ENCODE assay signal across 8 cellular contexts in the genomic region with DNA sequence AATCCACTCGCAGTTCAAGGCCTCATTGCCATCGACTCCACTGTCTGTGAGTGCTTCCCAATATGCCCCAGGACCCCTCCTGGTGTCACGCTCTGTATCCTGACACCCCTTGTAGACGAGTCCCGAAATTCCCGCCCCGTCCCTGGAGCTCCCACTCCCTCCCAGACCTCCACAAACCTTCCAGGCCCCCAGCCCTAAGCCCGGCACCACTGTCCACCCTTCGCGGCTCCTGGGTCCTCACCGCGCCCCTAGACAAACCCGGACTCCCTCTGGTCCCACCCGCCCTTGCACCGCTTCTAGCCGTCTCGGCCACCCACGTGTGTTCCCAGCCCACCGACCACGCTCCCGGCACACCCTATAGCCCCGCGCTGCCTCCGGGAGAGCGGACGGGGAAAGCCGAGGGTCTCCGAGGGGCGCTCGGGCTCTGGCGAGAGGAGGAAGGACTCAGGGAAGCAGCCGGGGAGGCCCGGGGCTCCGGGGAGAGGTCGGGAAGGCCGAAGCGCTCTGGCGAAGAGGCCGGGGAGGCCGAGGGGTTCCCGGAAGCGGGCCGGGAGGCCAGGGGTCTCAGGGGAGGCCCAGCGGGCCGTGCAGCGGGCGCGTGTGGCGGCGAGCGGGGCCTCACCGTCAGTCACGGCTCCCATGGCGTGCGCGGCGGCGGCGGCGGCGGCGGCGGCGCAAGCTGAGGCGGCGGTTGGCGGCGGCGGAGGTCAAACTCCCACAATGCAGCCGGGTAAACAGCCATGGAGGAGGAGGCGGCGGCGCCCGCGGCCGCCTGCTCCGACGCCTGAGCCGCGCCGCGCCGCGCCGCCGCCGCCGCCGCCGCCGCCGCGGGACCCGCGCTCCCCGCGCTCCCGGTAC. TPM values are rescaled to one million over a fixed set of nuclear protein-coding genes. Genes with fewer than 3 reads are reported as not detected.
A peak's percentile ranks its signal among the peaks of the same experiment; 100 is the strongest.
DNase-seq lines count a peak whose midpoint lies in the region; ATAC-seq and TF ChIP-seq lines count a peak whose summit lies in the region.

Gene ATXN7 (plus strand): TSS at position 718 of the 858 bp plus-strand sequence. CDS start 48,732 bp downstream, outside the sequence.
Gene THOC7 (minus strand): TSS at position 656 of the 858 bp plus-strand sequence. CDS start 15 bp downstream, at position 641.

- H3K4me1 Mint-ChIP-seq in activated CD4-positive, alpha-beta memory T cell treated with anti-CD3 and anti-CD28 coated beads for 36 hours (ENCODE audit: low read depth): peaks cover 43% of the 10 kb centered on the region

- ATAC-seq in HG02571 (IDR thresholded peaks at IDR 0.05; ENCODE audit: unreplicated experiment): peak; percentile 70
- ATAC-seq in lower lobe of right lung: peak; percentile 89 to 91

- H3K9me3 ChIP-seq in duodenal mucosa (ENCODE audit: control insufficient read depth in 1 of 2, low read length in 2 of 2) (no peaks in the 10 kb centered on the region), lower lobe of right lung (no peaks in the 10 kb centered on the region)

- CTCF ChIA-PET in activated CD4-positive, alpha-beta memory T cell treated with anti-CD3 and anti-CD28 coated beads for 36 hours (lab: Charles Lee): interaction anchor here (0.9 kb wide), 1 partner anchor 116 kb away, joined by 3 read pairs; no protein-coding TSS in a partner anchor

- H3K36me3 ChIP-seq in duodenal mucosa (ENCODE audit: control insufficient read depth in 1 of 2, insufficient read depth in 2 of 2, low read length in 2 of 2): no peaks in the 10 kb centered on the region
- no peaks in the 10 kb centered on the region for H3K36me3 ChIP-seq in lower lobe of right lung

- H3K27ac ChIP-seq in duodenal mucosa (ENCODE audit: low read depth, low read length) (peak within 1 kb of the TSS; percentile 80), lower lobe of right lung (peak within 1 kb of the TSS; percentile 93)

- TF ChIP-seq CTCF in lower lobe of right lung (IDR thresholded peaks at IDR 0.05): no peak

- peak; percentile 42 to 82 (median 78) for DNase-seq in NCI-H1417 (lab: John Stamatoyannopoulos, UW)
- no peak for DNase-seq in NCI-H1417 treated with DMSO at 0.1 percent for 48 hours (lab: John Stamatoyannopoulos, UW)
- DNase-seq in NCI-H1092 treated with DMSO at 0.1 percent for 48 hours (lab: John Stamatoyannopoulos, UW): peak; percentile 57
- DNase-seq in activated CD4-positive, alpha-beta memory T cell treated with anti-CD3 and anti-CD28 coated beads for 36 hours: peak; percentile 70
- peak; percentile 83 for DNase-seq in lower lobe of right lung
- peak; percentile 47 to 64 (median 53) for DNase-seq in stimulated activated CD4-positive, alpha-beta T cell treated with anti-CD3 and anti-CD28 coated beads, TNF-alpha, amount 100 ng/mL, for 24 hours (ENCODE audit: low read depth in 3 of 3)

- no peaks in the 10 kb centered on the region for H3K27me3 ChIP-seq in duodenal mucosa (ENCODE audit: control insufficient read depth in 1 of 2, insufficient read depth in 2 of 2, low read length in 2 of 2)
- H3K27me3 ChIP-seq in lower lobe of right lung (ENCODE audit: low read depth): no peaks in the 10 kb centered on the region

- peaks cover 29 to 32% of the 10 kb centered on the region in 2 donors for H3K4me1 ChIP-seq in duodenal mucosa (ENCODE audit: control insufficient read depth in 1 of 2, insufficient read depth in 2 of 2, low read length in 2 of 2)
- peaks cover 19% of the 10 kb centered on the region for H3K4me1 ChIP-seq in lower lobe of right lung

- intact Hi-C loops in activated CD4-positive, alpha-beta memory T cell treated with anti-CD3 and anti-CD28 coated beads for 36 hours (cut with micrococcal nuclease): loop anchor here (1.0 to 5.0 kb wide), 3 partner anchors 48 to 159 kb away; partner anchors contain the start of gene PSMD6
- intact Hi-C loops in lower lobe of right lung (cut with DNase I): no loop called here

- POLR2A ChIA-PET in activated CD4-positive, alpha-beta memory T cell treated with anti-CD3 and anti-CD28 coated beads for 36 hours (lab: Charles Lee): interaction anchor here (0.6 to 1.7 kb wide), 3 partner anchors 29 to 133 kb away, joined by 3 to 10 read pairs (median 3); partner anchors contain the start of gene SCAANT1

- H3K9me3 Mint-ChIP-seq in activated CD4-positive, alpha-beta memory T cell treated with anti-CD3 and anti-CD28 coated beads for 36 hours: no peaks in the 10 kb centered on the region

- H3K4me3 Mint-ChIP-seq in activated CD4-positive, alpha-beta memory T cell treated with anti-CD3 and anti-CD28 coated beads for 36 hours: peak within 1 kb of the TSS; percentile 92

- H3K4me3 ChIP-seq in duodenal mucosa (ENCODE audit: low read depth in 1 of 2, low read length in 2 of 2) (peak within 1 kb of the TSS; percentile 81 to 87), lower lobe of right lung (peak within 1 kb of the TSS; percentile 86)

- peak within 1 kb of the TSS; percentile 75 to 82 for H3K9ac ChIP-seq in duodenal mucosa (ENCODE audit: low read depth in 1 of 2, low read length in 2 of 2)

- no peaks in the 10 kb centered on the region for H3K27me3 Mint-ChIP-seq in activated CD4-positive, alpha-beta memory T cell treated with anti-CD3 and anti-CD28 coated beads for 36 hours

- H3K36me3 Mint-ChIP-seq in activated CD4-positive, alpha-beta memory T cell treated with anti-CD3 and anti-CD28 coated beads for 36 hours: peaks cover 21% of the 10 kb centered on the region

- peak within 1 kb of the TSS; percentile 93 for H3K27ac Mint-ChIP-seq in activated CD4-positive, alpha-beta memory T cell treated with anti-CD3 and anti-CD28 coated beads for 36 hours

RNA-seq across cellular contexts. Expression of gene ATXN7, which starts in this region (rescaled TPM):
- 10 to 100 TPM; 26.3 to 29.4 TPM for total RNA-seq in activated CD4-positive, alpha-beta memory T cell treated with anti-CD3 and anti-CD28 coated beads for 36 hours
- total RNA-seq in lower lobe of right lung: 37.3 TPM

RNA-seq across cellular contexts. Expression of gene THOC7, which starts in this region (rescaled TPM):
- total RNA-seq in activated CD4-positive, alpha-beta memory T cell treated with anti-CD3 and anti-CD28 coated beads for 36 hours: 10 to 100 TPM; 85.2 to 88.9 TPM
- 47.2 TPM for total RNA-seq in lower lobe of right lung
